Comparison of ENCODE assay signal across 23 cellular contexts in the genomic region with DNA sequence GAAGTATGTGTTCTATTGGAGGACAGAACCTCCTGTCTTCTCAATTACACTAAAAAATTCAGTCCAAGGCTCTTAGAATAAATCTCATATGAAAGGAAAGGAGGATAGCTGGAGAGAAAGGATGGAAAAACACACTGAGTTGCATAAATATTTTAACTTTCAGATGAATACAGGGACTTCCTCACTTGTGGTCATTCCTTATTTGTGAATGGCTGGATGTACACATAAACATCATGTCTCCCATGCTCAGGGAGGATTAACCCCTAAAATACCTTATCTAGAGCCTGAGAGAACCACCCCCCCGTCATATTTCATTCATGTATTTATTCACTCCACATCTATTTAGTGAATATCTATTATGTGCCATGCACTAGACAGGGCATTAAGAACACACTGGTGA.
DNase-seq lines count a peak whose midpoint lies in the region; ATAC-seq, FAIRE-seq and TF ChIP-seq lines count a peak whose summit lies in the region.
"Had no signal": no experiment of that assay in that cellular context is flagged by ENCODE, and none has a peak within 500 bp of the region (broad histone marks: within the 10 kb centered on the region; RNA-seq: fewer than 3 reads in every experiment).

No MANE protein-coding gene starts in this region.

- no peaks in the 10 kb centered on the region for H3K9me1 ChIP-seq in K562 (ENCODE audit: control insufficient read depth, insufficient read depth, low read length)

- TF ChIP-seq CTCF in GM23338 (conservative IDR thresholded peaks at IDR 0.05; ENCODE audit: low read depth in 2 of 2) (no peak), K562 (IDR thresholded peaks at IDR 0.05 in 2 of 3, conservative IDR thresholded peaks at IDR 0.05 in 1 of 3; ENCODE audit: insufficient read depth in 2 of 3, low read depth in 1 of 3, low read length in 3 of 3) (no peak)

- no TSS peak for BruUV-seq in K562 (replicated peaks; lab: Mats Ljungman, UMichigan)

- TF ChIP-seq EP300 in K562 (IDR thresholded peaks at IDR 0.05; ENCODE audit: low read length), result no peak

- in situ Hi-C loops in K562 (cut with MboI), result no loop called here

- 0 out of 2 replicates have a peak, but pooled peaks cover 3% of the 10 kb centered on the region for H3K9me2 ChIP-seq in GM23338 (ENCODE audit: insufficient read depth)

- no peaks in the 10 kb centered on the region for H3K79me2 ChIP-seq in GM23338 (replicated peaks; ENCODE audit: insufficient read depth)
- H3K79me2 ChIP-seq in K562 (ENCODE audit: control insufficient read depth, insufficient read depth, low read length), result no peaks in the 10 kb centered on the region

- POLR2A ChIA-PET in K562 (lab: Yijun Ruan, JAX), result interaction anchor here (1.1 kb wide), 1 partner anchor 9 kb away, joined by 4 read pairs; no protein-coding TSS in a partner anchor

- intact Hi-C loops in K562 (cut with micrococcal nuclease), result no loop called here

- H3K4me3 ChIP-seq in GM23338, result no peak overlapping the region
- H3K4me3 ChIP-seq in K562, result no peak overlapping the region
- H3K4me3 ChIP-seq in muscle layer of colon (ENCODE audit: low read depth in 1 of 2, low read length in 2 of 2), result no peak overlapping the region
- H3K4me3 ChIP-seq in skeletal muscle tissue (ENCODE audit: low read length in 3 of 3), result no peak overlapping the region
- H3K4me3 ChIP-seq: SJSA1 had no signal

- H3K9ac ChIP-seq in K562 (ENCODE audit: insufficient read depth in 1 of 2, low read depth in 2 of 2, low read length in 2 of 2) (no peak overlapping the region), muscle layer of colon (ENCODE audit: low read length) (no peak overlapping the region), skeletal muscle tissue (ENCODE audit: low read depth in 1 of 3, low read length in 3 of 3) (no peak overlapping the region)

- CTCF ChIA-PET in K562 (lab: Yijun Ruan, JAX; ENCODE audit: low intra/inter-chr PET ratio), result no interaction called here

- no peaks in the 10 kb centered on the region for H3K9me3 Mint-ChIP-seq in GM23338
- no peaks in the 10 kb centered on the region for H3K9me3 Mint-ChIP-seq in activated naive CD8-positive, alpha-beta T cell treated with anti-CD3 and anti-CD28 coated beads, Interleukin-2, amount 50 U/mL, for 24 hours
- H3K9me3 Mint-ChIP-seq: activated T-cell treated with anti-CD3 and anti-CD28 coated beads, Interleukin-2, amount 50 U/mL, for 4 hours; natural killer cell treated with Interleukin-12 subunit alpha and Interleukin-12 subunit beta and Interleukin-15 and Interleukin-18, amount 100 ng/mL, for 72 hours had no signal

- H3F3A ChIP-seq in GM23338 (replicated peaks; ENCODE audit: low read depth), result no peaks in the 10 kb centered on the region

- H3K27me3 ChIP-seq in GM23338 (ENCODE audit: insufficient read depth), result no peaks in the 10 kb centered on the region
- H3K27me3 ChIP-seq in K562 (ENCODE audit: control insufficient read depth in 2 of 2, insufficient read depth in 2 of 2, low read length in 2 of 2), result no peaks in the 10 kb centered on the region
- H3K27me3 ChIP-seq in muscle layer of colon (ENCODE audit: control insufficient read depth in 1 of 2, insufficient read depth in 2 of 2, low read length in 2 of 2), result no peaks in the 10 kb centered on the region
- no peaks in the 10 kb centered on the region for H3K27me3 ChIP-seq in skeletal muscle tissue (ENCODE audit: control insufficient read depth in 3 of 3, insufficient read depth in 3 of 3, low read length in 3 of 3)
- H3K27me3 ChIP-seq: SJSA1 had no signal

- no peak overlapping the region for H3K4me3 Mint-ChIP-seq in GM23338
- H3K4me3 Mint-ChIP-seq in activated naive CD8-positive, alpha-beta T cell treated with anti-CD3 and anti-CD28 coated beads, Interleukin-2, amount 50 U/mL, for 24 hours, result no peak overlapping the region
- H3K4me3 Mint-ChIP-seq: activated T-cell treated with anti-CD3 and anti-CD28 coated beads, Interleukin-2, amount 50 U/mL, for 4 hours; natural killer cell treated with Interleukin-12 subunit alpha and Interleukin-12 subunit beta and Interleukin-15 and Interleukin-18, amount 100 ng/mL, for 72 hours; T-helper 17 cell had no signal

- peaks cover 16% of the 10 kb centered on the region; the same call in 2 of the 3 replicates for H3K4me1 Mint-ChIP-seq in GM23338
- H3K4me1 Mint-ChIP-seq in activated naive CD8-positive, alpha-beta T cell treated with anti-CD3 and anti-CD28 coated beads, Interleukin-2, amount 50 U/mL, for 24 hours, result no peaks in the 10 kb centered on the region

- H3K9me3 ChIP-seq in K562 (replicated peaks; ENCODE audit: control insufficient read depth, insufficient read depth, low read depth, low read length) (no peaks in the 10 kb centered on the region), muscle layer of colon (ENCODE audit: low read length) (no peaks in the 10 kb centered on the region), skeletal muscle tissue (ENCODE audit: control insufficient read depth in 3 of 3, low read length in 3 of 3) (no peaks in the 10 kb centered on the region)
- H3K9me3 ChIP-seq: SJSA1 had no signal

- no peaks in the 10 kb centered on the region for H3K27me3 Mint-ChIP-seq in GM23338 (ENCODE audit: insufficient read depth, low read depth, poor library complexity)
- peaks cover 15% of the 10 kb centered on the region for H3K27me3 Mint-ChIP-seq in activated naive CD8-positive, alpha-beta T cell treated with anti-CD3 and anti-CD28 coated beads, Interleukin-2, amount 50 U/mL, for 24 hours
- H3K27me3 Mint-ChIP-seq: progenitor cell of endocrine pancreas, T-helper 17 cell had no signal

- H3K27ac Mint-ChIP-seq in GM23338, result no peak overlapping the region
- H3K27ac Mint-ChIP-seq in activated naive CD8-positive, alpha-beta T cell treated with anti-CD3 and anti-CD28 coated beads, Interleukin-2, amount 50 U/mL, for 24 hours, result no peak overlapping the region
- H3K27ac Mint-ChIP-seq: natural killer cell treated with Interleukin-12 subunit alpha and Interleukin-12 subunit beta and Interleukin-15 and Interleukin-18, amount 100 ng/mL, for 72 hours; progenitor cell of endocrine pancreas; T-helper 17 cell had no signal

- H3K36me3 Mint-ChIP-seq in GM23338 (ENCODE audit: low read depth), result no peaks in the 10 kb centered on the region
- H3K36me3 Mint-ChIP-seq in activated naive CD8-positive, alpha-beta T cell treated with anti-CD3 and anti-CD28 coated beads, Interleukin-2, amount 50 U/mL, for 24 hours (ENCODE audit: low read depth), result no peaks in the 10 kb centered on the region
- H3K36me3 Mint-ChIP-seq: natural killer cell treated with Interleukin-12 subunit alpha and Interleukin-12 subunit beta and Interleukin-15 and Interleukin-18, amount 100 ng/mL, for 72 hours had no signal

- TF ChIP-seq RAD21 in K562 (CRISPR knock-in tag; conservative IDR thresholded peaks at IDR 0.05 in 1 of 2, IDR thresholded peaks at IDR 0.05 in 1 of 2), result no peak

- H2AFZ ChIP-seq in GM23338 (0 out of 2 replicates have a peak overlapping the region, but pooled peaks have one; percentile 23), K562 (ENCODE audit: low read depth, low read length) (0 out of 2 replicates have a peak overlapping the region, but pooled peaks have one; percentile 53)

- H3K4me2 ChIP-seq in GM23338 (no peak overlapping the region), K562 (ENCODE audit: insufficient read depth, low read length) (no peak overlapping the region)

- WGBS in K562 (ENCODE audit: insufficient coverage, low coverage, missing lambda C conversion rate), result 63% methylated on average over 1 of the region's 1 CpG

- H3K36me3 ChIP-seq in GM23338 (ENCODE audit: insufficient read depth), result no peaks in the 10 kb centered on the region
- no peaks in the 10 kb centered on the region for H3K36me3 ChIP-seq in K562 (ENCODE audit: control insufficient read depth, insufficient read depth, low read length)
- H3K36me3 ChIP-seq in muscle layer of colon (ENCODE audit: insufficient read depth, low read length), result no peaks in the 10 kb centered on the region
- no peaks in the 10 kb centered on the region for H3K36me3 ChIP-seq in skeletal muscle tissue (ENCODE audit: control insufficient read depth in 3 of 3, insufficient read depth in 3 of 3, low read length in 3 of 3)
- H3K36me3 ChIP-seq: SJSA1 had no signal

- H3K4me1 ChIP-seq in GM23338 (ENCODE audit: insufficient read depth), result peaks cover 8% of the 10 kb centered on the region; the same call in 1 of the 2 replicates
- H3K4me1 ChIP-seq in K562 (replicated peaks in 1 of 2; ENCODE audit: control insufficient read depth in 2 of 2, insufficient read depth in 2 of 2, low read length in 2 of 2), result peaks cover 0 to 19% of the 10 kb centered on the region in 2 experiments; a peak in 4 of 5 replicates
- peaks cover 70% of the 10 kb centered on the region for H3K4me1 ChIP-seq in muscle layer of colon (ENCODE audit: insufficient read depth, low read length)
- H3K4me1 ChIP-seq in skeletal muscle tissue (ENCODE audit: control insufficient read depth in 3 of 3, insufficient read depth in 3 of 3, low read length in 3 of 3), result peaks cover 14 to 37% (median 34%) of the 10 kb centered on the region in 3 donors

- no peak for FAIRE-seq in K562 (lab: Jason Lieb, UNC)
- FAIRE-seq: GM18507 had no signal

- ATAC-seq in GM23338 (no peak), K562 (no peak), GM19328 (IDR thresholded peaks at IDR 0.05; ENCODE audit: unreplicated experiment) (no peak), HG03354 (IDR thresholded peaks at IDR 0.05; ENCODE audit: poor library complexity, severe bottlenecking, unreplicated experiment) (no peak)
- no peak for ATAC-seq in activated naive CD8-positive, alpha-beta T cell treated with anti-CD3 and anti-CD28 coated beads, Interleukin-2, amount 50 U/mL, for 24 hours
- ATAC-seq: activated T-cell treated with anti-CD3 and anti-CD28 coated beads, Interleukin-2, amount 50 U/mL, for 4 hours; left lobe of liver; natural killer cell treated with Interleukin-12 subunit alpha and Interleukin-12 subunit beta and Interleukin-15 and Interleukin-18, amount 100 ng/mL, for 72 hours; T-helper 17 cell had no signal

- H4K20me1 ChIP-seq in GM23338 (replicated peaks; ENCODE audit: insufficient read depth) (no peaks in the 10 kb centered on the region), K562 (replicated peaks; ENCODE audit: control insufficient read depth, insufficient read depth, low read length) (no peaks in the 10 kb centered on the region)

- DNase-seq in GM23338 (ENCODE audit: low spot score) (no peak), K562 (ENCODE audit: extremely low read depth in 1 of 4, low spot score in 3 of 4) (no peak), foreskin melanocyte (no peak)
- no peak for DNase-seq in activated naive CD8-positive, alpha-beta T cell treated with anti-CD3 and anti-CD28 coated beads, Interleukin-2, amount 50 U/mL, for 24 hours
- DNase-seq: activated T-cell treated with anti-CD3 and anti-CD28 coated beads, Interleukin-2, amount 50 U/mL, for 4 hours; central memory CD4-positive, alpha-beta T cell; GF-D8; GOT3; NCI-H1694; NCI-H2171 treated with DMSO at 0.1 percent for 48 hours; NCI-H526; stimulated activated CD4-positive, alpha-beta T cell treated with anti-CD3 and anti-CD28 coated beads, Interleukin-1b, Interleukin-23, amount 100 ng/mL, for 48 hours; substantia nigra; T-helper 17 cell had no signal

- H3K27ac ChIP-seq in GM23338 (ENCODE audit: low read depth) (no peak overlapping the region), K562 (ENCODE audit: extremely low read depth, low read depth, low read length) (no peak overlapping the region), muscle layer of colon (ENCODE audit: low read depth, low read length) (peak overlapping the region; percentile 73), skeletal muscle tissue (ENCODE audit: low read depth, low read length) (peak overlapping the region; percentile 78)
- H3K27ac ChIP-seq: SJSA1 had no signal

- TF ChIP-seq POLR2A in K562 (conservative IDR thresholded peaks at IDR 0.05), result no peak

Comparison
In these comparisons a context has a peak if more than half of its experiments do, and no peak if none do; other contexts are left out.
1. H3K27ac ChIP-seq: peak in muscle layer of colon (single experiment) and skeletal muscle tissue (single experiment); none in GM23338 (single experiment) and K562 (single experiment).